ENCODE assay signal across 7 cellular contexts in the genomic region with DNA sequence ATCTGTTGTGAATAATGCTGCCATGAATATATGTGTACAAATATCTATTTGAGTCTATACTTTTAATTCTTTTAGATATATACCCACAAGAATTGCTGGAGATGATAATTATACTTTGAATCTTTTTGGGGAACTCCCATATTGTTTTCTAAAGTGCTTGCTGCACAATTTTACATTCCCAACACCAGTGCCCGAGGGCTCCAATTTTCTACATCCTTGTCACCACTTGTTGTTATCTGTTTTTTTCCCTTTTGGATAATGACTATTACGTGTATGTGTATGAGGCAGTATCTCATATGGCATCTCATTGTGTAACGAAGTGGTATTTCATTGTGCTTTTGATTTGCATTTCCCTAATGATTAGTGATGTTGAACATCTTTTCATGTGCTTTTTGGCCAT.
"Had no signal": no experiment of that assay in that cellular context is flagged by ENCODE, and none has a peak within 500 bp of the region (broad histone marks: within the 10 kb centered on the region; RNA-seq: fewer than 3 reads in every experiment).

No MANE protein-coding gene starts in this region.

- DNase-seq: IMR-90, KBM-7, KG1 had no signal

- H3K9ac ChIP-seq: KMS-11 had no signal

- H3K27ac ChIP-seq: HL-60, KMS-11 had no signal

- H3K4me2 ChIP-seq: KMS-11 had no signal

- H3K4me3 ChIP-seq: K562 had no signal

- ATAC-seq: HepG2, K562 had no signal
